In the genomic region with DNA sequence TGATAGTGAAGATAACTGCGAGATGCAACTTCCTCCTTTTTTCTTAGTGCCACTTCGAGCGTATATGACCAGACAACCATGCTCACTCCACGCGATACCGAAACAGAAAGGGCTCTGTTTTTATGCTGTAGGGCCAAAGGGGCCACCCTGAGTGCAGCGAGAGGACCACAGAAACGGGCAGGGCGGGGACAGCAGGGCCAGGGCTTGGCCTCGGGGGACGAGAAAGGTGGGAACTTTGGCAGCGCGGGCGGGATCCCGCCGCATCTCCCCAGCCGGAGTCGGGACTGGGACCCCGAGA, we compare ENCODE assay signal across 8 cellular contexts. TPM values are rescaled to one million over a fixed set of nuclear protein-coding genes. Genes with fewer than 3 reads are reported as not detected.
DNase-seq lines count a peak whose midpoint lies in the region; ATAC-seq and TF ChIP-seq lines count a peak whose summit lies in the region.

No MANE protein-coding gene starts in this region.

- ATAC-seq in HG03045 (IDR thresholded peaks at IDR 0.05; ENCODE audit: unreplicated experiment) (peak; percentile 68), mucosa of descending colon (peak; percentile 81)
- peak; percentile 72 for ATAC-seq in stimulated activated naive CD8-positive, alpha-beta T cell treated with anti-CD3 and anti-CD28 coated beads, Interleukin-15, Interleukin-2, amounts not matched to agents 100 U/mL and 50 U/mL, for 24 hours

- H3K36me3 Mint-ChIP-seq in endodermal cell (ENCODE audit: low read depth), result no peaks in the 10 kb centered on the region

- peaks cover 42% of the 10 kb centered on the region for H3K27me3 ChIP-seq in endodermal cell (ENCODE audit: control insufficient read depth, insufficient read depth, low read length, poor library complexity, severe bottlenecking)

- H3K9me3 ChIP-seq in endodermal cell (ENCODE audit: control insufficient read depth, low read length) (no peaks in the 10 kb centered on the region), mucosa of descending colon (no peaks in the 10 kb centered on the region)

- peaks cover 4% of the 10 kb centered on the region for H3K4me1 Mint-ChIP-seq in endodermal cell

- H3K4me1 ChIP-seq in endodermal cell (ENCODE audit: control insufficient read depth, insufficient read depth, low read length) (peaks cover 4% of the 10 kb centered on the region), mucosa of descending colon (ENCODE audit: low read depth) (peaks cover 12% of the 10 kb centered on the region)

- H3K9ac ChIP-seq in endodermal cell (ENCODE audit: extremely low read depth, low read length, poor library complexity, severe bottlenecking), result peak overlapping the region; percentile 30

- H3K27me3 Mint-ChIP-seq in endodermal cell (ENCODE audit: insufficient read depth), result peaks cover 42% of the 10 kb centered on the region

- WGBS in endodermal cell (ENCODE audit: insufficient coverage in 1 of 2, insufficient read length in 1 of 2), 2 experiments, result 1 to 3% methylated on average over 12 to 19 of the region's 19 CpGs

- H3K36me3 ChIP-seq in endodermal cell (ENCODE audit: control insufficient read depth, insufficient read depth, low read length), result no peaks in the 10 kb centered on the region
- H3K36me3 ChIP-seq in mucosa of descending colon (ENCODE audit: low read depth), result no peaks in the 10 kb centered on the region

- H3K4me3 Mint-ChIP-seq in endodermal cell, result peak overlapping the region; percentile 78

- peak overlapping the region; percentile 89 for H3K4me3 ChIP-seq in endodermal cell (ENCODE audit: low read length)
- H3K4me3 ChIP-seq in mucosa of descending colon, result peak overlapping the region; percentile 88

- intact Hi-C loops in mucosa of descending colon (cut with DNase I, micrococcal nuclease), result no loop called here

- DNase-seq in NCI-H82 (lab: John Stamatoyannopoulos, UW) (peak; percentile 54), NCI-H82 treated with DMSO at 0.1 percent for 48 hours (lab: John Stamatoyannopoulos, UW; ENCODE audit: unreplicated experiment) (no peak), NCI-H774 (lab: John Stamatoyannopoulos, UW) (peak; percentile 23), endodermal cell (no peak), mucosa of descending colon (peak; percentile 74 to 78 (median 76))
- peak; percentile 83 for DNase-seq in activated CD8-positive, alpha-beta memory T cell treated with anti-CD3 and anti-CD28 coated beads for 24 hours
- peak; percentile 73 for DNase-seq in stimulated activated naive CD8-positive, alpha-beta T cell treated with anti-CD3 and anti-CD28 coated beads, Interleukin-15, Interleukin-2, amounts not matched to agents 100 U/mL and 50 U/mL, for 24 hours

- no peak for TF ChIP-seq CTCF in endodermal cell (conservative IDR thresholded peaks at IDR 0.05)
- TF ChIP-seq CTCF in mucosa of descending colon (IDR thresholded peaks at IDR 0.05), result no peak

- H3K27ac Mint-ChIP-seq in endodermal cell, result peak overlapping the region; percentile 82

- peak overlapping the region; percentile 30 for H3K27ac ChIP-seq in endodermal cell (ENCODE audit: low read depth, low read length)

- H3K9me3 Mint-ChIP-seq in endodermal cell, result no peaks in the 10 kb centered on the region

RNA-seq across cellular contexts. Expression of gene VPS13C, which starts 0.5 kb away (rescaled TPM):
- total RNA-seq in endodermal cell, result 10 to 100 TPM; 28.7 to 47.2 TPM
- 13.0 TPM for polyA plus RNA-seq in endodermal cell (2013, experiment 1 of 2)
- 13.2 TPM for polyA plus RNA-seq in endodermal cell (2013, experiment 2 of 2)
- 10 to 100 TPM; 51.0 to 76.1 (median 57.1) TPM for total RNA-seq in mucosa of descending colon

RNA-seq across cellular contexts. Expression of gene C2CD4A, which starts 7.0 kb away (rescaled TPM):
- not detected for total RNA-seq in endodermal cell
- not detected for polyA plus RNA-seq in endodermal cell (2013, experiment 1 of 2)
- polyA plus RNA-seq in endodermal cell (2013, experiment 2 of 2), result not detected
- total RNA-seq in mucosa of descending colon, result 1 to 10 TPM in 1 of 3 donors, under 1 TPM in 2; 0.28 to 1.9 (median 0.29) TPM

Comparison
In these comparisons a context has a peak if more than half of its experiments do, and no peak if none do; other contexts are left out.
1. DNase-seq: peak in NCI-H82 (single experiment), NCI-H774 (single experiment), activated CD8-positive, alpha-beta memory T cell treated with anti-CD3 and anti-CD28 coated beads for 24 hours (single experiment), mucosa of descending colon (3 of 3) and stimulated activated naive CD8-positive, alpha-beta T cell treated with anti-CD3 and anti-CD28 coated beads, Interleukin-15, Interleukin-2, amounts not matched to agents 100 U/mL and 50 U/mL, for 24 hours (single experiment); none in NCI-H82 treated with DMSO at 0.1 percent for 48 hours (single experiment) and endodermal cell (single experiment).
2. Peak in every context shown above with its lines, with median percentiles within 50 percentile points of each other: ATAC-seq.